1 cellular context compared by ENCODE assay signal in the genomic region with DNA sequence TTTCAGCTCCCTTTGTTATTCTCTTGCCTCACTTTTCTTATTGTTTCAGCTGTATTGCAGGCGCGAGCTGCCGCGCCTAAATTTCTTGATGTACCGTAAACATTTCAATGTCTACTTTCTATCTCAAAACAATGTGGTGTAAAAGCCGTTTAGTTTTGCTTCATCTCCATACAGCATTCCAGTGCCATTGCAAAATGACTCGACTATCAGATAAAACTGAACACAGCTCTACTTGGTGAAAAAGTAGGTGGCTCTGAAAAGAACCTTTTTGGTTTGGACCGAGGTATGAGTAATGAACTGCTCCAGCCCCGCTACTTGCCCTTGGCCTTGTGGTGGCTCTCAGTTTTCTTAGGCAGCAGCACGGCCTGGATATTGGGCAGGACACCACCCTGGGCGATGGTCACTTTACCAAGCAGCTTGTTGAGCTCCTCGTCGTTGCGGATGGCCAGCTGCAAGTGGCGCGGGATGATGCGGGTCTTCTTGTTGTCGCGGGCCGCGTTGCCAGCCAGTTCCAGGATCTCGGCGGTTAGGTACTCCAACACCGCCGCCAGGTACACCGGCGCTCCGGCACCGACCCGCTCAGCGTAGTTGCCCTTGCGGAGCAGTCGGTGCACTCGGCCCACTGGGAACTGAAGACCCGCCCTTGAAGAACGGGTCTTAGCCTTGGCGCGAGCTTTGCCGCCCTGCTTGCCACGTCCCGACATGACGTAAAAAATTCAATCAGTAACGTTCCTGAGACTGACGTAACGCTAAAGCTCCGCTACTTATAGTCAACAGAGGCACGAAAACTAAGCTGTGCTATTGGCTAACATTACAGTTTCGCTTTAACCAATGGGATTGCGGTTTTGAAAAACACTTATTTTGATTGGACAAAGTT.
TF ChIP-seq lines count a peak whose summit lies in the region.

No MANE protein-coding gene starts in this region.

TF ChIP-seq in A549, 52 proteins besides CTCF, POLR2A, EP300 and RAD21 (continued from another document):
- TF ChIP-seq MAFK (IDR thresholded peaks at IDR 0.05; ENCODE audit: partially characterized antibody) (no peak), SREBF2 (IDR thresholded peaks at IDR 0.05) (no peak), EHMT2 (IDR thresholded peaks at IDR 0.05; ENCODE audit: low read depth) (no peak), BHLHE40 (IDR thresholded peaks at IDR 0.05; ENCODE audit: low read depth, low read length) (no peak), ELK1 (IDR thresholded peaks at IDR 0.05; ENCODE audit: low read depth, low read length) (no peak), SMC3 (IDR thresholded peaks at IDR 0.05) (no peak), ZC3H11A (IDR thresholded peaks at IDR 0.05) (no peak), USF2 (IDR thresholded peaks at IDR 0.05) (no peak), CHD2 (IDR thresholded peaks at IDR 0.05; ENCODE audit: low read length, partially characterized antibody) (no peak)
